8 cellular contexts compared by ENCODE assay signal in genomic region chr14:90760591-90761316, GRCh38. TPM values are rescaled to one million over a fixed set of nuclear protein-coding genes. Genes with fewer than 3 reads are reported as not detected.
DNase-seq lines count a peak whose midpoint lies in the region; TF ChIP-seq lines count a peak whose summit lies in the region.

No MANE protein-coding gene starts in this region.

- H3K27me3 ChIP-seq in GM23248 (replicated peaks; ENCODE audit: insufficient read depth) = no peaks in the 10 kb centered on the region
- H3K27me3 ChIP-seq in OCI-LY1 (ENCODE audit: insufficient read depth, low read length) = no peaks in the 10 kb centered on the region; the same call in 1 of the 2 replicates

- peaks cover 14% of the 10 kb centered on the region for H3K4me1 Mint-ChIP-seq in activated CD4-positive, alpha-beta T cell treated with anti-CD3 and anti-CD28 coated beads, Interleukin-2, amount 10 ng/mL, durations not matched to agents 24 days and 14 days

- H4K20me1 ChIP-seq in GM23248 (ENCODE audit: insufficient read depth) (no peaks in the 10 kb centered on the region), OCI-LY1 (ENCODE audit: insufficient read depth, low read length) (no peaks in the 10 kb centered on the region)

- 94 to 98% methylated on average over 4 of the region's 4 CpGs for WGBS in GM23248 (ENCODE audit: low coverage in 1 of 2, low lambda C conversion rate in 2 of 2, missing lambda C conversion rate in 2 of 2), 2 experiments

- H3K36me3 Mint-ChIP-seq in activated CD4-positive, alpha-beta T cell treated with anti-CD3 and anti-CD28 coated beads, Interleukin-2, amount 10 ng/mL, durations not matched to agents 24 days and 14 days (ENCODE audit: low read depth) = peaks cover 2% of the 10 kb centered on the region

- DNase-seq in AG09309 (ENCODE audit: low read depth) = no peak
- peak; percentile 40 for DNase-seq in GM23248
- DNase-seq in fibroblast of villous mesenchyme (ENCODE audit: low read depth) = peak; percentile 32
- DNase-seq in activated effector memory CD4-positive, alpha-beta T cell treated with Interleukin-2 at 50 U/mL for 16 hours = no peak
- DNase-seq in activated CD4-positive, alpha-beta T cell treated with anti-CD3 and anti-CD28 coated beads, Interleukin-2, amount 10 ng/mL, durations not matched to agents 24 days and 14 days = no peak
- no peak for DNase-seq in NK-92 treated with Interleukin-12 subunit alpha and Interleukin-12 subunit beta, amount 100 ng/mL, for 24 hours (lab: John Stamatoyannopoulos, UW)

- H3K9ac ChIP-seq in GM23248 (no peak overlapping the region), OCI-LY1 (ENCODE audit: low read length) (no peak overlapping the region)

- H3K36me3 ChIP-seq in GM23248 (ENCODE audit: low read depth) (no peaks in the 10 kb centered on the region), OCI-LY1 (ENCODE audit: insufficient read depth, low read length) (no peaks in the 10 kb centered on the region; the same call in 1 of the 2 replicates)

- H3F3A ChIP-seq in GM23248 (ENCODE audit: insufficient read depth) (peaks cover 19% of the 10 kb centered on the region), OCI-LY1 (ENCODE audit: insufficient read depth, low read length) (no peaks in the 10 kb centered on the region)

- H3K4me3 ChIP-seq in AG09309 (ENCODE audit: control insufficient read depth, low read depth, low read length) (no peak overlapping the region), GM23248 (no peak overlapping the region), OCI-LY1 (ENCODE audit: low read depth, low read length, poor library complexity, severe bottlenecking) (no peak overlapping the region), fibroblast of villous mesenchyme (ENCODE audit: low read depth, low read length) (no peak overlapping the region)

- H3K9me3 ChIP-seq in GM23248 (ENCODE audit: low read depth) (peaks cover 5% of the 10 kb centered on the region), OCI-LY1 (ENCODE audit: low read length) (peaks cover 10% of the 10 kb centered on the region)

- H3K27ac Mint-ChIP-seq in activated CD4-positive, alpha-beta T cell treated with anti-CD3 and anti-CD28 coated beads, Interleukin-2, amount 10 ng/mL, durations not matched to agents 24 days and 14 days = no peak overlapping the region

- H3K4me1 ChIP-seq in GM23248 (ENCODE audit: insufficient read depth) (peaks cover 11% of the 10 kb centered on the region), OCI-LY1 (ENCODE audit: insufficient read depth, low read length, severe bottlenecking) (peaks cover 15% of the 10 kb centered on the region)

- H3K27ac ChIP-seq in GM23248 = no peak overlapping the region
- H3K27ac ChIP-seq in OCI-LY1 (ENCODE audit: low read depth, low read length, poor library complexity, severe bottlenecking) = no peak overlapping the region
- H3K27ac ChIP-seq in temporal lobe (ENCODE audit: low read depth, low read length) = peak overlapping the region; percentile 94

- peaks cover 31% of the 10 kb centered on the region for H3K27me3 Mint-ChIP-seq in activated CD4-positive, alpha-beta T cell treated with anti-CD3 and anti-CD28 coated beads, Interleukin-2, amount 10 ng/mL, durations not matched to agents 24 days and 14 days

- no peaks in the 10 kb centered on the region for H3K9me2 ChIP-seq in GM23248 (ENCODE audit: insufficient read depth)
- no peaks in the 10 kb centered on the region for H3K9me2 ChIP-seq in OCI-LY1 (ENCODE audit: low read depth, low read length)

- no peak overlapping the region for H3K4me2 ChIP-seq in GM23248 (ENCODE audit: unreplicated experiment)
- H3K4me2 ChIP-seq in OCI-LY1 (ENCODE audit: low read length) = no peak overlapping the region

- in situ Hi-C loops in GM23248 (cut with MboI) = no loop called here

- H3K9me3 Mint-ChIP-seq in activated CD4-positive, alpha-beta T cell treated with anti-CD3 and anti-CD28 coated beads, Interleukin-2, amount 10 ng/mL, durations not matched to agents 24 days and 14 days = peaks cover 15% of the 10 kb centered on the region

- no peak overlapping the region for H3K4me3 Mint-ChIP-seq in activated CD4-positive, alpha-beta T cell treated with anti-CD3 and anti-CD28 coated beads, Interleukin-2, amount 10 ng/mL, durations not matched to agents 24 days and 14 days

- H2AFZ ChIP-seq in GM23248 (no peak overlapping the region), OCI-LY1 (ENCODE audit: low read length) (no peak overlapping the region)

- TF ChIP-seq CTCF in AG09309 (IDR thresholded peaks at IDR 0.05; ENCODE audit: control insufficient read depth, insufficient read depth, low read depth, low read length, missing control alignments) (peak; percentile 60), OCI-LY1 (IDR thresholded peaks at IDR 0.05; ENCODE audit: low read length) (peak; percentile 58), fibroblast of villous mesenchyme (IDR thresholded peaks at IDR 0.05; ENCODE audit: insufficient read depth, low read depth, low read length) (peak; percentile 67)

- H3K79me2 ChIP-seq in GM23248 (ENCODE audit: insufficient read depth) (no peaks in the 10 kb centered on the region), OCI-LY1 (ENCODE audit: insufficient read depth, low read length) (no peaks in the 10 kb centered on the region)

- intact Hi-C loops in activated CD4-positive, alpha-beta T cell treated with anti-CD3 and anti-CD28 coated beads, Interleukin-2, amount 10 ng/mL, durations not matched to agents 24 days and 14 days (cut with micrococcal nuclease) = no loop called here

RNA-seq across cellular contexts. Expression of gene TTC7B, which starts 55.5 kb away (rescaled TPM):
- 28.2 and 28.7 TPM in 2 replicates for total RNA-seq in GM23248 (2014; rRNA removed; shearing (Covaris generic))
- polyA plus RNA-seq in GM23248 (2016; fragmentation: Nextera tagmentation; extraction: Ambion mirVana) = 5.2 and 5.6 TPM in 2 replicates
- total RNA-seq in fibroblast of villous mesenchyme (16.8 and 25.8 TPM in 2 replicates), temporal lobe (11.6 TPM)
- total RNA-seq in activated CD4-positive, alpha-beta T cell treated with anti-CD3 and anti-CD28 coated beads, Interleukin-2, amount 10 ng/mL, durations not matched to agents 24 days and 14 days = 2.4 and 5.4 TPM in 2 replicates

Comparison
In these comparisons a context has a peak if more than half of its experiments do, and no peak if none do; other contexts are left out.
1. DNase-seq: peak in GM23248 (single experiment) and fibroblast of villous mesenchyme (single experiment); none in AG09309 (single experiment), activated effector memory CD4-positive, alpha-beta T cell treated with Interleukin-2 at 50 U/mL for 16 hours (single experiment), activated CD4-positive, alpha-beta T cell treated with anti-CD3 and anti-CD28 coated beads, Interleukin-2, amount 10 ng/mL, durations not matched to agents 24 days and 14 days (single experiment) and NK-92 treated with Interleukin-12 subunit alpha and Interleukin-12 subunit beta, amount 100 ng/mL, for 24 hours (single experiment).
2. Peak in every context shown above with its lines, with median percentiles within 50 percentile points of each other: CTCF ChIP-seq.